ENCODE assay signal across 9 cellular contexts in the genomic region with DNA sequence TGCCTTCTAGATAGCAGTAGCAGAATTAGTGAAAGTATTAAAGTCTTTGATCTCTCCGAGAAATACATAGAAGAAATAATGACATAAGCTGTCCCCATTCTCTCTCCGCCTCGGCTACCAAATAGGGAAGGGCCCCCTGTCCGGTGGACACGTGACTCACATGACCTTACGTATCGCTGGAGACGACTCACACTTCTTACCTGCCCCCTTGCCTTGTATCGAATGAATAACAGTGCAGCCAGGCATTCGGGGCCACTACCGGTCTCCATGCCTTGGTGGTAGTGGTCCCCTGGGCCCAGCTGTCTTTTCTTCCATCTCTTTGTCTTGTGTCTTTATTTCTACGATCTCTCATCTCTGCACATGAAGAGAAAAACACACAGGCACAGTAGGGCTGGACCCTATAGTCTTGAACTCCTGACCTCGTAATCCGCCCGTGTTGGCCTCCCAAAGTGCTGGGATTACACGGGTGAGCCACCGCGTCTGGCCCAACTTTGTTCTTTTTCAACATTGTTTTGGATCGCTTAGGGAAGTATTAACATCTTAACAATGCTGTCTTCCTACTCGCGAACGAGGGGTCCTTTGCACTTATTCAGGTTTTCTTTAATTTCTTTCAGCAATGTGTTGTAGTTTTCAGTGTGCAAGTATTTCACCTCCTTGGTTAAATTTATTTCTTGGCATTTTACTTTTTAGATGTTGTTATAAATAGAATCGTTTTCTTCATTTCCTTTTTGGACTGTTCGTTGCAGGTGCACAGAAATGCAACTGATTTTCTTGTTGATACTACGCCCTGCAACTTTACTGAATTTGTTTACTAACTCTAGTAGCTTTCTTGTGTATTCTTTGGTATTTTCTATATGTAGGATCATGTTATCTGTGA. TPM values are rescaled to one million over a fixed set of nuclear protein-coding genes. Genes with fewer than 3 reads are reported as not detected.
"Had no signal": no experiment of that assay in that cellular context is flagged by ENCODE, and none has a peak within 500 bp of the region (broad histone marks: within the 10 kb centered on the region; RNA-seq: fewer than 3 reads in every experiment).

No MANE protein-coding gene starts in this region.

RNA-seq across cellular contexts. Expression of a gene that starts 16.8 kb away (rescaled TPM):
- total RNA-seq: aorta, epithelial cell of proximal tubule, posterior vena cava, right atrium auricular region, skeletal muscle tissue had no signal
- polyA plus RNA-seq: aorta had no signal

RNA-seq across cellular contexts. Expression of a gene that starts 47.7 kb away (rescaled TPM):
- total RNA-seq: activated CD4-positive, alpha-beta T cell treated with anti-CD3 and anti-CD28 coated beads, Interleukin-2, amount 10 ng/mL, durations not matched to agents 7 days and 5 days; aorta; epithelial cell of proximal tubule; fibroblast of lung; foreskin keratinocyte; posterior vena cava; right atrium auricular region; skeletal muscle tissue; T-helper 2 cell treated with Interferon-gamma antibody and Interleukin-4, amounts not matched to agents 100 ng/mL and 5 ng/mL, for 36 hours had no signal
- polyA plus RNA-seq: aorta, fibroblast of lung, foreskin keratinocyte had no signal
